ENCODE assay signal across 8 cellular contexts in the genomic region with DNA sequence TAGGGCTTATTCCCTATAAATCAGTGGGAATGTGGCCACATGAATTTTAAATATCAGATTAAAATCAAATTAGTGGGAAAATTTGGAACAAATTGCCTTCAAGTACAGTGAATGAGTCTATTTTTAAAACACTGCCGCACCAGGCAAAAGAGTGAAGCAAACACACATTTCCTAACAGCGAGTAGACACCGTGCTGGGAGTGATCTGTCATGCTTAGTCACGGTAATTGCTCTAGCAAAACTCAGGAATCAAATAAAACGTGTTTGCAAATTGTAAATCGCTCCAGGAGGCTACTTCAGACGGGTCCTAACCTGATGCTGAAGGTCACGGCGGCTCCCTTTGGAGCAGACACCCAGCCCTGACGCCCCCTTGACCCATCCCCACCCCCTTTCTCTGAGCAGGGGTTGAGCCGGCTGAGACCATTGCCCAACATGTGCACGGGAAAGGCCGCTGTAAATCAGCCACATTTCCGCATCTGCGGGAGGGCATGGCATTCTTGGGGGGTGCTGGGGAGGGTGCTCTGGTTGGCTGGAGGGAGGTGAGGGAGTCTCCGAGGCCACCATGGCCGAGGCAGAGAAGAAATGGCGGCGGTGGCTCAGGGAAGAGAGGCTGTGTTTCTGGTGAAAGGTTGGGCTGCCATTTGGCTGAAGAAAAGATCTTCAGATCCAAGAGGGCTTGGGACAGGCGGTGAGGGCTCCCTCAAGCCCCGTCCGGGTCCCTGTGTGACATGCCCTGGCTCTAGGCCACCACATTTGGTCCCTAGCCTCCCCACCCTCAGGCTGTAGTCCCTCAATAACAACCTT. TPM values are rescaled to one million over a fixed set of nuclear protein-coding genes. Genes with fewer than 3 reads are reported as not detected.
DNase-seq lines count a peak whose midpoint lies in the region; ATAC-seq and TF ChIP-seq lines count a peak whose summit lies in the region.

No MANE protein-coding gene starts in this region.

- H3K4me1 Mint-ChIP-seq in activated CD4-positive, alpha-beta T cell treated with anti-CD3 and anti-CD28 coated beads for 36 hours = no peaks in the 10 kb centered on the region

- no peak overlapping the region for H3K4me3 ChIP-seq in colonic mucosa

- H3K4me3 Mint-ChIP-seq in activated CD4-positive, alpha-beta T cell treated with anti-CD3 and anti-CD28 coated beads for 36 hours = no peak overlapping the region

- no peaks in the 10 kb centered on the region for H3K9me3 ChIP-seq in colonic mucosa

- ATAC-seq in omental fat pad (ENCODE audit: low FRiP score) (peak; percentile 82), HG02678 (IDR thresholded peaks at IDR 0.05; ENCODE audit: unreplicated experiment) (no peak)
- no peak for ATAC-seq in activated CD4-positive, alpha-beta T cell treated with anti-CD3 and anti-CD28 coated beads for 36 hours

- intact Hi-C loops in colonic mucosa (cut with DNase I) = no loop called here
- intact Hi-C loops in activated CD4-positive, alpha-beta T cell treated with anti-CD3 and anti-CD28 coated beads for 36 hours (cut with DNase I, micrococcal nuclease) = no loop called here

- H3K4me1 ChIP-seq in colonic mucosa = peaks cover 30% of the 10 kb centered on the region

- H3K9me3 Mint-ChIP-seq in activated CD4-positive, alpha-beta T cell treated with anti-CD3 and anti-CD28 coated beads for 36 hours (ENCODE audit: low read depth) = peaks cover 11% of the 10 kb centered on the region

- no peak overlapping the region for H3K27ac Mint-ChIP-seq in activated CD4-positive, alpha-beta T cell treated with anti-CD3 and anti-CD28 coated beads for 36 hours

- TF ChIP-seq CTCF in colonic mucosa (IDR thresholded peaks at IDR 0.05) = no peak
- TF ChIP-seq CTCF in omental fat pad (IDR thresholded peaks at IDR 0.05) = no peak

- no peaks in the 10 kb centered on the region for H3K27me3 ChIP-seq in colonic mucosa

- H3K36me3 ChIP-seq in colonic mucosa = no peaks in the 10 kb centered on the region

- DNase-seq in DMS 273 treated with DMSO at 0.1 percent for 48 hours (lab: John Stamatoyannopoulos, UW) = peak; percentile 13
- peak; percentile 36 for DNase-seq in NCI-H2081 treated with DMSO at 0.1 percent for 48 hours (lab: John Stamatoyannopoulos, UW)
- peak; percentile 68 for DNase-seq in colonic mucosa
- DNase-seq in omental fat pad (ENCODE audit: low spot score) = no peak
- DNase-seq in activated naive CD4-positive, alpha-beta T cell treated with anti-CD3 and anti-CD28 coated beads, Interleukin-2, amount 50 U/mL, for 16 hours = no peak
- DNase-seq in activated CD4-positive, alpha-beta T cell treated with anti-CD3 and anti-CD28 coated beads for 36 hours = no peak
- no peak for DNase-seq in activated CD4-positive, alpha-beta T cell treated with anti-CD3 and anti-CD28 coated beads for 48 hours

- H3K27ac ChIP-seq in colonic mucosa = peak overlapping the region; percentile 98

- POLR2A ChIA-PET in activated CD4-positive, alpha-beta T cell treated with anti-CD3 and anti-CD28 coated beads for 36 hours (lab: Charles Lee) = no interaction called here

- H3K9ac ChIP-seq in colonic mucosa (ENCODE audit: low read depth in 2 of 2, low read length in 2 of 2) = peak overlapping the region; percentile 28 to 79

- peaks cover 16% of the 10 kb centered on the region for H3K27me3 Mint-ChIP-seq in activated CD4-positive, alpha-beta T cell treated with anti-CD3 and anti-CD28 coated beads for 36 hours

- CTCF ChIA-PET in activated CD4-positive, alpha-beta T cell treated with anti-CD3 and anti-CD28 coated beads for 36 hours (lab: Charles Lee) = no interaction called here

- peaks cover 4% of the 10 kb centered on the region for H3K36me3 Mint-ChIP-seq in activated CD4-positive, alpha-beta T cell treated with anti-CD3 and anti-CD28 coated beads for 36 hours (ENCODE audit: low read depth)

RNA-seq across cellular contexts. Expression of gene CEBPA, which starts 8.9 kb away (rescaled TPM):
- total RNA-seq in colonic mucosa (10 to 100 TPM; 67.1 to 76.4 TPM), omental fat pad (100 to 1,000 TPM; 100 to 567 (median 166) TPM)
- total RNA-seq in activated CD4-positive, alpha-beta T cell treated with anti-CD3 and anti-CD28 coated beads for 36 hours = under 1 TPM in 1 of 2 experiments, not detected in 1; 0.11 TPM

Comparison
In these comparisons a context has a peak if more than half of its experiments do, and no peak if none do; other contexts are left out.
1. DNase-seq: peak in DMS 273 treated with DMSO at 0.1 percent for 48 hours (single experiment), NCI-H2081 treated with DMSO at 0.1 percent for 48 hours (single experiment) and colonic mucosa (single experiment); none in omental fat pad (single experiment), activated naive CD4-positive, alpha-beta T cell treated with anti-CD3 and anti-CD28 coated beads, Interleukin-2, amount 50 U/mL, for 16 hours (single experiment), activated CD4-positive, alpha-beta T cell treated with anti-CD3 and anti-CD28 coated beads for 36 hours (single experiment) and activated CD4-positive, alpha-beta T cell treated with anti-CD3 and anti-CD28 coated beads for 48 hours (single experiment).
2. RNA of gene CEBPA, which starts 8.9 kb away (total RNA-seq): 100 to 567 TPM in omental fat pad and 67.1 to 76.4 TPM in colonic mucosa; 0.11 TPM in activated CD4-positive, alpha-beta T cell treated with anti-CD3 and anti-CD28 coated beads for 36 hours; every median in the first group is over 10 times any median in the second.